ENCODE assay signal across 29 cellular contexts in the genomic region with DNA sequence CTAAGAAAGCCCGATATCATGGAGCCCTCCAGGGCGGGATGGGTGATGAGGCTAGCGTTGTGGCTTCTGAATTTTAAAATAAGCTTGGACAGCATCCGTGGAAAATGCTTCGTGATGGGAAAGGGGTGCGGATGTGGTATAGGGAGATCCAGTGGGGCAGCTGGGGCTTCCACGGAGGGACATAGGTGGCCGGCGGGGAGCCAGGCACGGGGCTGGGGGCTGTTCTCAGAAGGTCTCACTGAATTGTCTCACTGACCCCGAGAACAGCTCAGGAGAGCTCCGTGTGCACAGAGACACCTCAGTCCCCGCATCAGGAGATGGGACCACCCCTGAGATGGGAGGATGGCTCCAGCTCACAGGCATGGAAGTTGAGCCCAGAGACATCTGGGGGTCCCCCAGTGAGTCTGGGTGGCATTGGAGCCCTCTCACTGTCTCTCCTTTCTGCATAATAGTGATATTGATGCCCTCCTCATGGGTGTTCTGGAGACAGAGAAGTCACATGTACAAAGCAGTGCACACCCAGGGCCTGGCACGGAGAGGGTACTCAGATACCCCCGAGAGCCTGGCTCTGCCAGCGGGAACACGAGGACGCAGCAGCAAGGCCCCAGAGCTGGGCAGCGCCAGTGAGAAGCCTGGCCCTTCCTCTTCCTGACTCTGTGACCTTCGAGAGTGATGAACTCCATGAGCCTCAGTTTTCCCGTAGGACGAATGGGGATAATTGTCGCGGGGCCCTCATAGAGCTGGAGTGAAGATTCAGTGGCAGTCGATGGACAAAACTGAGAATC.
"Had no signal": no experiment of that assay in that cellular context is flagged by ENCODE, and none has a peak within 500 bp of the region (broad histone marks: within the 10 kb centered on the region; RNA-seq: fewer than 3 reads in every experiment).

No MANE protein-coding gene starts in this region.

- H3K36me3 Mint-ChIP-seq: activated CD4-positive, alpha-beta memory T cell treated with anti-CD3 and anti-CD28 coated beads for 36 hours; activated CD8-positive, alpha-beta memory T cell treated with anti-CD3 and anti-CD28 coated beads, Interleukin-2, amount 10 ng/mL, durations not matched to agents 7 days and 5 days; activated naive CD8-positive, alpha-beta T cell had no signal

- H3K4me3 ChIP-seq: coronary artery, dorsolateral prefrontal cortex, esophagus muscularis mucosa, gastrocnemius medialis had no signal

- H3K9me3 ChIP-seq: esophagus muscularis mucosa, gastrocnemius medialis had no signal

- H3K4me3 Mint-ChIP-seq: activated CD4-positive, alpha-beta memory T cell treated with anti-CD3 and anti-CD28 coated beads for 36 hours; activated CD4-positive, alpha-beta T cell treated with anti-CD3 and anti-CD28 coated beads for 36 hours; activated CD4-positive, alpha-beta T cell treated with anti-CD3 and anti-CD28 coated beads, Interleukin-2, amount 10 ng/mL, durations not matched to agents 24 days and 14 days; activated CD8-positive, alpha-beta memory T cell treated with anti-CD3 and anti-CD28 coated beads, Interleukin-2, amount 10 ng/mL, durations not matched to agents 7 days and 5 days; activated CD8-positive, alpha-beta T cell treated with anti-CD3 and anti-CD28 coated beads, Interleukin-2, amount 10 ng/mL, durations not matched to agents 7 days and 5 days; activated naive CD4-positive, alpha-beta T cell treated with anti-CD3 and anti-CD28 coated beads for 36 hours; activated naive CD8-positive, alpha-beta T cell; activated T-helper 1 cell treated with anti-CD3 and anti-CD28 coated beads, Interleukin-12 subunit alpha, Interleukin-12 subunit beta, Interleukin-2, Interleukin-4 antibody, amounts not matched to agents 30 ng/mL and 10 ng/mL and 1 ng/mL, durations not matched to agents 14 hours and 24 hours and 36 hours; central memory CD8-positive, alpha-beta T cell; dendritic cell treated with granulocyte-macrophage colony-stimulating factor and Interleukin-4, amounts not matched to agents 40 ng/mL and 50 ng/mL, for 4 days had no signal

- H3K4me1 Mint-ChIP-seq: activated CD4-positive, alpha-beta T cell treated with anti-CD3 and anti-CD28 coated beads for 36 hours had no signal

- H3K27ac Mint-ChIP-seq: activated CD4-positive, alpha-beta memory T cell treated with anti-CD3 and anti-CD28 coated beads for 36 hours; activated CD4-positive, alpha-beta T cell treated with anti-CD3 and anti-CD28 coated beads for 36 hours; activated CD4-positive, alpha-beta T cell treated with anti-CD3 and anti-CD28 coated beads, Interleukin-2, amount 10 ng/mL, durations not matched to agents 24 days and 14 days; activated CD8-positive, alpha-beta memory T cell treated with anti-CD3 and anti-CD28 coated beads, Interleukin-2, amount 10 ng/mL, durations not matched to agents 7 days and 5 days; activated CD8-positive, alpha-beta T cell treated with anti-CD3 and anti-CD28 coated beads, Interleukin-2, amount 10 ng/mL, durations not matched to agents 7 days and 5 days; activated naive CD4-positive, alpha-beta T cell treated with anti-CD3 and anti-CD28 coated beads for 36 hours; activated naive CD8-positive, alpha-beta T cell; activated T-helper 1 cell treated with anti-CD3 and anti-CD28 coated beads, Interleukin-12 subunit alpha, Interleukin-12 subunit beta, Interleukin-2, Interleukin-4 antibody, amounts not matched to agents 30 ng/mL and 10 ng/mL and 1 ng/mL, durations not matched to agents 14 hours and 24 hours and 36 hours; activated T-helper 2 cell treated with anti-CD3 and anti-CD28 coated beads, Interferon-gamma antibody, Interleukin-2, Interleukin-4, amounts not matched to agents 10 μg/mL and 5 μg/mL and 100 μg/mL, durations not matched to agents 14 hours and 24 hours and 36 hours; dendritic cell treated with granulocyte-macrophage colony-stimulating factor and Interleukin-4, amounts not matched to agents 40 ng/mL and 50 ng/mL, for 4 days had no signal

- H3K27ac ChIP-seq: brain microvascular endothelial cell, coronary artery, dorsolateral prefrontal cortex, esophagus muscularis mucosa, foreskin keratinocyte, gastrocnemius medialis had no signal

- DNase-seq: activated CD4-positive, alpha-beta memory T cell treated with anti-CD3 and anti-CD28 coated beads for 36 hours; activated CD4-positive, alpha-beta T cell treated with anti-CD3 and anti-CD28 coated beads for 36 hours; activated CD4-positive, alpha-beta T cell treated with anti-CD3 and anti-CD28 coated beads, Interleukin-2, amount 10 ng/mL, durations not matched to agents 24 days and 14 days; activated CD4-positive, CD25-positive, alpha-beta regulatory T cell; activated CD4-positive, CD25-positive, alpha-beta regulatory T cell treated with anti-CD3 and anti-CD28 coated beads, Interleukin-2, amount 50 U/mL, for 72 hours; activated CD8-positive, alpha-beta memory T cell treated with anti-CD3 and anti-CD28 coated beads, Interleukin-2, amount 10 ng/mL, durations not matched to agents 7 days and 5 days; activated CD8-positive, alpha-beta memory T cell treated with anti-CD3 and anti-CD28 coated beads, Interleukin-2, amount 50 U/mL, for 4 hours; activated CD8-positive, alpha-beta T cell treated with anti-CD3 and anti-CD28 coated beads, Interleukin-2, amount 10 ng/mL, durations not matched to agents 7 days and 5 days; activated effector memory CD4-positive, alpha-beta T cell treated with anti-CD3 and anti-CD28 coated beads, Interleukin-2, amount 50 U/mL, for 16 hours; activated naive CD4-positive, alpha-beta T cell treated with anti-CD3 and anti-CD28 coated beads for 36 hours; activated T-cell treated with anti-CD3 and anti-CD28 coated beads, Interleukin-2, amount 50 U/mL, for 1 hour; activated T-cell treated with anti-CD3 and anti-CD28 coated beads, Interleukin-2, amount 50 U/mL, for 48 hours; amniotic stem cell; brain microvascular endothelial cell; effector memory CD4-positive, alpha-beta T cell; erythroblast; foreskin keratinocyte; gastrocnemius medialis; T-helper 2 cell had no signal

- H3K27me3 ChIP-seq: dorsolateral prefrontal cortex, esophagus muscularis mucosa had no signal

- H3K36me3 ChIP-seq: brain microvascular endothelial cell, esophagus muscularis mucosa, gastrocnemius medialis had no signal

- H3K4me1 ChIP-seq: foreskin keratinocyte, gastrocnemius medialis had no signal

- FAIRE-seq: astrocyte, bronchial epithelial cell had no signal

- H3K9me3 Mint-ChIP-seq: activated CD4-positive, alpha-beta memory T cell treated with anti-CD3 and anti-CD28 coated beads for 36 hours; activated CD4-positive, alpha-beta T cell treated with anti-CD3 and anti-CD28 coated beads, Interleukin-2, amount 10 ng/mL, durations not matched to agents 24 days and 14 days; activated naive CD4-positive, alpha-beta T cell treated with anti-CD3 and anti-CD28 coated beads for 36 hours; activated T-helper 1 cell treated with anti-CD3 and anti-CD28 coated beads, Interleukin-12 subunit alpha, Interleukin-12 subunit beta, Interleukin-2, Interleukin-4 antibody, amounts not matched to agents 30 ng/mL and 10 ng/mL and 1 ng/mL, durations not matched to agents 14 hours and 24 hours and 36 hours; activated T-helper 2 cell treated with anti-CD3 and anti-CD28 coated beads, Interferon-gamma antibody, Interleukin-2, Interleukin-4, amounts not matched to agents 10 μg/mL and 5 μg/mL and 100 μg/mL, durations not matched to agents 14 hours and 24 hours and 36 hours; central memory CD8-positive, alpha-beta T cell; dendritic cell treated with granulocyte-macrophage colony-stimulating factor and Interleukin-4, amounts not matched to agents 40 ng/mL and 50 ng/mL, for 4 days had no signal

- ATAC-seq: activated CD4-positive, alpha-beta T cell treated with anti-CD3 and anti-CD28 coated beads for 36 hours; activated CD8-positive, alpha-beta memory T cell treated with anti-CD3 and anti-CD28 coated beads, Interleukin-2, amount 10 ng/mL, durations not matched to agents 7 days and 5 days; activated CD8-positive, alpha-beta T cell treated with anti-CD3 and anti-CD28 coated beads, Interleukin-2, amount 10 ng/mL, durations not matched to agents 7 days and 5 days; foreskin keratinocyte; gastrocnemius medialis had no signal
